ENCODE assay signal across 8 cellular contexts in genomic region chr17:38871992-38872605, GRCh38. TPM values are rescaled to one million over a fixed set of nuclear protein-coding genes. Genes with fewer than 3 reads are reported as not detected.
DNase-seq lines count a peak whose midpoint lies in the region; ATAC-seq, FAIRE-seq and TF ChIP-seq lines count a peak whose summit lies in the region.

No MANE protein-coding gene starts in this region.

- H3K4me3 Mint-ChIP-seq in CD8-positive, alpha-beta T cell: peak overlapping the region; percentile 99

- no peak for DNase-seq in CD8-positive, alpha-beta T cell
- DNase-seq in H1 (ENCODE audit: low read depth in 1 of 2, low spot score in 2 of 2) (no peak), osteoblast (ENCODE audit: insufficient read length, low spot score, missing footprints) (no peak), GM19240 (ENCODE audit: insufficient read length, low spot score) (no peak), iPS-NIHi7 (ENCODE audit: extremely low spot score) (no peak), RPMI8226 (no peak)
- DNase-seq in NK-92 treated with Interleukin-12 subunit alpha and Interleukin-12 subunit beta, amount 100 ng/mL, for 24 hours (lab: John Stamatoyannopoulos, UW): no peak

- H3K36me3 Mint-ChIP-seq in CD8-positive, alpha-beta T cell: peaks cover 25% of the 10 kb centered on the region

- no peak overlapping the region; the same call in 1 of the 2 replicates for H2BK20ac ChIP-seq in H1 (ENCODE audit: low read length)

- peak overlapping the region; percentile 6; the same call in 1 of the 2 replicates for H3K18ac ChIP-seq in H1 (ENCODE audit: extremely low read depth, low read length)

- H2AFZ ChIP-seq in OCI-LY1 (ENCODE audit: low read length) (no peak overlapping the region), H1 (ENCODE audit: low read length) (no peak overlapping the region), osteoblast (ENCODE audit: low read length) (no peak overlapping the region)

- peak overlapping the region; percentile 17 for H3K27ac ChIP-seq in CD8-positive, alpha-beta T cell (ENCODE audit: low read depth, low read length)
- H3K27ac ChIP-seq in OCI-LY1 (ENCODE audit: low read depth, low read length, poor library complexity, severe bottlenecking): peak overlapping the region; percentile 87
- no peak overlapping the region for H3K27ac ChIP-seq in H1 (ENCODE audit: low read depth, low read length)
- H3K27ac ChIP-seq in osteoblast (ENCODE audit: low read depth, low read length): peak overlapping the region; percentile 61

- intact Hi-C loops in CD8-positive, alpha-beta T cell (cut with DNase I, micrococcal nuclease): loop anchor here (1.0 to 10.0 kb wide), 8 partner anchors 26 to 223 kb away; partner anchors contain the start of genes FBXO47 (in 2 of the 2), LASP1NB (in 1 of the 2) and PSMB3 (in 1 of the 2)

- H3K23ac ChIP-seq in H1 (ENCODE audit: insufficient read length): no peak overlapping the region

- no peak for FAIRE-seq in H1 (lab: Jason Lieb, UNC)

- peak overlapping the region; percentile 90 for H3K4me2 ChIP-seq in OCI-LY1 (ENCODE audit: low read length)
- peak overlapping the region; percentile 79 to 95 for H3K4me2 ChIP-seq in H1 (ENCODE audit: insufficient read depth in 1 of 2, low read depth in 2 of 2, low read length in 2 of 2)
- peak overlapping the region; percentile 94 for H3K4me2 ChIP-seq in osteoblast (ENCODE audit: insufficient read depth, low read length)

- H3K79me1 ChIP-seq in H1 (ENCODE audit: low read depth, low read length): peaks cover 26% of the 10 kb centered on the region

- no peaks in the 10 kb centered on the region for H4K20me1 ChIP-seq in OCI-LY1 (ENCODE audit: insufficient read depth, low read length)
- peaks cover 0 to 9% of the 10 kb centered on the region in 2 experiments for H4K20me1 ChIP-seq in H1 (replicated peaks in 1 of 2; ENCODE audit: control insufficient read depth in 1 of 2, insufficient read depth in 2 of 2, low read length in 2 of 2)
- peaks cover 54% of the 10 kb centered on the region for H4K20me1 ChIP-seq in osteoblast (ENCODE audit: insufficient read depth, low read length)

- CTCF ChIA-PET in CD8-positive, alpha-beta T cell (lab: Charles Lee): interaction anchor here (0.9 to 6.8 kb wide), 10 partner anchors 8 to 109 kb away, joined by 3 to 31 read pairs (median 5); partner anchors contain the start of genes LASP1NB and RPL23
- CTCF ChIA-PET in H1 (lab: Charles Lee; ENCODE audit: partially characterized antibody): interaction anchor here (1.0 to 3.2 kb wide), 6 partner anchors 8 to 45 kb away, joined by 3 to 16 read pairs (median 4); no protein-coding TSS in a partner anchor

- no peak for TF ChIP-seq EP300 in H1 (IDR thresholded peaks at IDR 0.05; ENCODE audit: borderline replicate concordance in 1 of 2, low read depth in 2 of 2, low read length in 2 of 2)

- H3K36me3 ChIP-seq in CD8-positive, alpha-beta T cell (ENCODE audit: insufficient read depth, low read length): no peaks in the 10 kb centered on the region
- H3K36me3 ChIP-seq in OCI-LY1 (ENCODE audit: insufficient read depth, low read length) (peaks cover 4% of the 10 kb centered on the region; the same call in 1 of the 2 replicates), H1 (ENCODE audit: control insufficient read depth in 2 of 4, insufficient read depth in 4 of 4, low read length in 3 of 4) (peaks cover 0 to 2% (median 0%) of the 10 kb centered on the region in 4 experiments; a peak in 1 of 8 replicates), osteoblast (ENCODE audit: insufficient read depth, low read length) (peaks cover 10% of the 10 kb centered on the region)

- H3K4me3 ChIP-seq in CD8-positive, alpha-beta T cell (ENCODE audit: low read depth, low read length): peak overlapping the region; percentile 51
- H3K4me3 ChIP-seq in OCI-LY1 (ENCODE audit: low read depth, low read length, poor library complexity, severe bottlenecking) (peak overlapping the region; percentile 93), H1 (ENCODE audit: extremely low read depth in 1 of 4, insufficient read depth in 2 of 4, low read depth in 3 of 4, low read length in 4 of 4) (peak overlapping the region in 3 of 4 experiments; percentile 97 to 100 (median 100); a peak in 4 of 8 replicates), osteoblast (ENCODE audit: insufficient read depth, low read length) (peak overlapping the region; percentile 100)

- H3K4me1 Mint-ChIP-seq in CD8-positive, alpha-beta T cell (ENCODE audit: low read depth): peaks cover 82% of the 10 kb centered on the region

- H2BK12ac ChIP-seq in H1 (ENCODE audit: low read depth, low read length): peak overlapping the region; percentile 42; the same call in 1 of the 2 replicates

- H3K27me3 ChIP-seq in CD8-positive, alpha-beta T cell (ENCODE audit: insufficient read depth, low read length): no peaks in the 10 kb centered on the region
- H3K27me3 ChIP-seq in OCI-LY1 (ENCODE audit: insufficient read depth, low read length): no peaks in the 10 kb centered on the region
- H3K27me3 ChIP-seq in H1 (replicated peaks in 1 of 4; ENCODE audit: control insufficient read depth in 3 of 4, extremely low read depth in 1 of 4, insufficient read depth in 3 of 4, low read length in 3 of 4): no peaks in the 10 kb centered on the region
- no peaks in the 10 kb centered on the region for H3K27me3 ChIP-seq in osteoblast (ENCODE audit: insufficient read depth, low read length)

- H4K8ac ChIP-seq in H1 (ENCODE audit: extremely low read depth, insufficient read depth, low read length): no peak overlapping the region

- peak overlapping the region; percentile 94 for H3K27ac Mint-ChIP-seq in CD8-positive, alpha-beta T cell

- H3K4me1 ChIP-seq in CD8-positive, alpha-beta T cell (ENCODE audit: insufficient read depth, low read length): peaks cover 64% of the 10 kb centered on the region
- H3K4me1 ChIP-seq in OCI-LY1 (ENCODE audit: insufficient read depth, low read length, severe bottlenecking) (peaks cover 68% of the 10 kb centered on the region), H1 (replicated peaks in 1 of 4; ENCODE audit: control insufficient read depth in 3 of 4, insufficient read depth in 4 of 4, low read length in 3 of 4) (peaks cover 5 to 41% (median 24%) of the 10 kb centered on the region in 4 experiments), osteoblast (ENCODE audit: insufficient read depth, low read length) (peaks cover 57% of the 10 kb centered on the region)

- no peaks in the 10 kb centered on the region for H3K9me2 ChIP-seq in OCI-LY1 (ENCODE audit: low read depth, low read length)

- H3K14ac ChIP-seq in H1 (ENCODE audit: insufficient read length): no peak overlapping the region

- peak overlapping the region; percentile 6 for H4K91ac ChIP-seq in H1 (replicated peaks; ENCODE audit: insufficient read length, low read length)

- no peak overlapping the region for H3K56ac ChIP-seq in H1 (replicated peaks; ENCODE audit: insufficient read length, low read depth, low read length)

- no peaks in the 10 kb centered on the region for H3K9me3 ChIP-seq in CD8-positive, alpha-beta T cell (ENCODE audit: low read length)
- no peaks in the 10 kb centered on the region for H3K9me3 ChIP-seq in OCI-LY1 (ENCODE audit: low read length)
- no peaks in the 10 kb centered on the region for H3K9me3 ChIP-seq in H1 (ENCODE audit: insufficient read depth in 2 of 2, low read depth in 1 of 2, low read length in 1 of 2)
- H3K9me3 ChIP-seq in osteoblast (ENCODE audit: low read depth, low read length): no peaks in the 10 kb centered on the region

- ATAC-seq in CD8-positive, alpha-beta T cell: no peak

- no peak for TF ChIP-seq POLR2A in H1 (IDR thresholded peaks at IDR 0.05; ENCODE audit: control extremely low read depth in 1 of 2, low read depth in 2 of 2, low read length in 2 of 2)

- no peaks in the 10 kb centered on the region for H3K27me3 Mint-ChIP-seq in CD8-positive, alpha-beta T cell (ENCODE audit: low read depth)

- 87% methylated on average over 4 of the region's 5 CpGs; no CpG with 5 or more reads in 1 of the 2 experiments for WGBS in H1 (ENCODE audit: extremely low coverage in 1 of 2, insufficient coverage in 1 of 2, insufficient read length in 1 of 2, insufficient replicate concordance in 2 of 2, low coverage in 1 of 2, low lambda C conversion rate in 2 of 2, missing lambda C conversion rate in 1 of 2), 2 experiments

- H2AK5ac ChIP-seq in H1 (ENCODE audit: low read depth, low read length): no peak overlapping the region

- H3K4ac ChIP-seq in H1 (replicated peaks; ENCODE audit: insufficient read length, low read depth, low read length): no peak overlapping the region

- H2BK120ac ChIP-seq in H1 (replicated peaks; ENCODE audit: low read depth, low read length): no peak overlapping the region

- H3F3A ChIP-seq in OCI-LY1 (ENCODE audit: insufficient read depth, low read length): peaks cover 5% of the 10 kb centered on the region; the same call in 1 of the 2 replicates

- H3K9me3 Mint-ChIP-seq in CD8-positive, alpha-beta T cell: no peaks in the 10 kb centered on the region

- no peak overlapping the region for H2BK15ac ChIP-seq in H1 (ENCODE audit: low read length)

- POLR2A ChIA-PET in CD8-positive, alpha-beta T cell (lab: Charles Lee): interaction anchor here (1.0 to 5.1 kb wide), 7 partner anchors 13 to 281 kb away, joined by 3 to 38 read pairs (median 5); partner anchors contain the start of genes LASP1NB and RPL23
- POLR2A ChIA-PET in H1 (lab: Charles Lee; ENCODE audit: partially characterized antibody): interaction anchor here (1.0 to 24.3 kb wide), 7 partner anchors 10 to 48 kb away, joined by 3 to 468 read pairs (median 10); partner anchors contain the start of genes LASP1NB and RPL23

- H2BK5ac ChIP-seq in H1 (ENCODE audit: low read depth, low read length): 0 out of 2 replicates have a peak overlapping the region, but pooled peaks have one; percentile 87

- H4K5ac ChIP-seq in H1 (ENCODE audit: insufficient read length, low read depth, low read length): no peak overlapping the region

- no peak for TF ChIP-seq CTCF in CD8-positive, alpha-beta T cell (IDR thresholded peaks at IDR 0.05)
- TF ChIP-seq CTCF in OCI-LY1 (IDR thresholded peaks at IDR 0.05; ENCODE audit: low read length) (no peak), H1 (IDR thresholded peaks at IDR 0.05; ENCODE audit: control extremely low read depth in 1 of 3, insufficient read depth in 1 of 3, low read depth in 1 of 3, low read length in 3 of 3) (no peak), osteoblast (IDR thresholded peaks at IDR 0.05; ENCODE audit: extremely low read depth, low read depth, low read length) (no peak)

- H3K79me2 ChIP-seq in OCI-LY1 (ENCODE audit: insufficient read depth, low read length): peaks cover 45% of the 10 kb centered on the region
- peaks cover 32 to 63% of the 10 kb centered on the region in 2 experiments for H3K79me2 ChIP-seq in H1 (ENCODE audit: control insufficient read depth in 1 of 2, insufficient read depth in 2 of 2, low read length in 2 of 2)
- peaks cover 69% of the 10 kb centered on the region for H3K79me2 ChIP-seq in osteoblast (ENCODE audit: insufficient read depth, low read length)

- H3K9ac ChIP-seq in OCI-LY1 (ENCODE audit: low read length): peak overlapping the region; percentile 91
- no peak overlapping the region; a peak in 2 of 7 replicates for H3K9ac ChIP-seq in H1 (replicated peaks in 1 of 4; ENCODE audit: extremely low read depth in 1 of 4, low read depth in 3 of 4, low read length in 3 of 4)

- TF ChIP-seq RAD21 in H1 (IDR thresholded peaks at IDR 0.05 in 1 of 2, conservative IDR thresholded peaks at IDR 0.05 in 1 of 2; ENCODE audit: low read depth in 2 of 2, low read length in 2 of 2): no peak

- H3K23me2 ChIP-seq in H1 (ENCODE audit: low read depth, low read length): peaks cover 17% of the 10 kb centered on the region

RNA-seq across cellular contexts. Expression of gene LASP1, which starts 2.2 kb away (rescaled TPM):
- total RNA-seq in CD8-positive, alpha-beta T cell: 10 to 100 TPM; 51.6 to 57.1 TPM
- total RNA-seq in H1 (2021; fragmentation: NEBNext Ultra II Directional; extraction: Animal tissue kit (Norgen Biotek cat#: 25700)): 170 and 180 TPM in 2 replicates
- 114 and 182 TPM in 2 replicates for polyA plus RNA-seq in H1 (2011; rRNA removed)
- polyA plus RNA-seq in H1 (2011; cell fraction: cytosol; rRNA removed): 97.6 TPM
- polyA plus RNA-seq in H1 (2011; cell fraction: nucleus; rRNA removed): 95.0 TPM
- 127 to 134 TPM (median 129 TPM) in 4 replicates for polyA plus RNA-seq in H1 (2012, experiment 1 of 2)
- polyA plus RNA-seq in H1 (2012, experiment 2 of 2): 154 TPM
- polyA plus RNA-seq in H1 (2013, experiment 1 of 2): 98.7 TPM
- 97.2 TPM for polyA plus RNA-seq in H1 (2013, experiment 2 of 2)
- polyA minus RNA-seq in H1 (2011; rRNA and poly(A)+ RNA removed): 95.4 and 104 TPM in 2 replicates
- polyA minus RNA-seq in H1 (2011; cell fraction: cytosol; rRNA and poly(A)+ RNA removed): 106 TPM
- 55.4 TPM for polyA minus RNA-seq in H1 (2011; cell fraction: nucleus; rRNA and poly(A)+ RNA removed)
- total RNA-seq in osteoblast: 215 and 228 TPM in 2 replicates

RNA-seq across cellular contexts. Expression of gene RPL23, which starts 18.6 kb away (rescaled TPM):
- 1,000 to 10,000 TPM; 2,036 to 2,052 TPM for total RNA-seq in CD8-positive, alpha-beta T cell
- 2,091 and 2,148 TPM in 2 replicates for total RNA-seq in H1 (2021; fragmentation: NEBNext Ultra II Directional; extraction: Animal tissue kit (Norgen Biotek cat#: 25700))
- 1,486 and 2,502 TPM in 2 replicates for polyA plus RNA-seq in H1 (2011; rRNA removed)
- 3,173 TPM for polyA plus RNA-seq in H1 (2011; cell fraction: cytosol; rRNA removed)
- 510 TPM for polyA plus RNA-seq in H1 (2011; cell fraction: nucleus; rRNA removed)
- polyA plus RNA-seq in H1 (2012, experiment 1 of 2): 2,897 to 3,886 TPM (median 3,522 TPM) in 4 replicates
- 3,306 TPM for polyA plus RNA-seq in H1 (2012, experiment 2 of 2)
- polyA plus RNA-seq in H1 (2013, experiment 1 of 2): 4,125 TPM
- 4,130 TPM for polyA plus RNA-seq in H1 (2013, experiment 2 of 2)
- 442 and 458 TPM in 2 replicates for polyA minus RNA-seq in H1 (2011; rRNA and poly(A)+ RNA removed)
- 903 TPM for polyA minus RNA-seq in H1 (2011; cell fraction: cytosol; rRNA and poly(A)+ RNA removed)
- 264 TPM for polyA minus RNA-seq in H1 (2011; cell fraction: nucleus; rRNA and poly(A)+ RNA removed)
- 821 and 1,095 TPM in 2 replicates for total RNA-seq in osteoblast

RNA-seq across cellular contexts. Expression of gene CWC25, which starts 47.0 kb away (rescaled TPM):
- 10 to 100 TPM; 80.3 to 87.5 TPM for total RNA-seq in CD8-positive, alpha-beta T cell
- total RNA-seq in H1 (2021; fragmentation: NEBNext Ultra II Directional; extraction: Animal tissue kit (Norgen Biotek cat#: 25700)): 13.1 and 15.8 TPM in 2 replicates
- 9.2 and 11.1 TPM in 2 replicates for polyA plus RNA-seq in H1 (2011; rRNA removed)
- 16.5 TPM for polyA plus RNA-seq in H1 (2011; cell fraction: cytosol; rRNA removed)
- 29.5 TPM for polyA plus RNA-seq in H1 (2011; cell fraction: nucleus; rRNA removed)
- polyA plus RNA-seq in H1 (2012, experiment 1 of 2): 15.6 to 19.5 TPM (median 16.8 TPM) in 4 replicates
- 3.2 TPM for polyA plus RNA-seq in H1 (2012, experiment 2 of 2)
- polyA plus RNA-seq in H1 (2013, experiment 1 of 2): 18.2 TPM
- 15.4 TPM for polyA plus RNA-seq in H1 (2013, experiment 2 of 2)
- 5.4 and 9.1 TPM in 2 replicates for polyA minus RNA-seq in H1 (2011; rRNA and poly(A)+ RNA removed)
- polyA minus RNA-seq in H1 (2011; cell fraction: cytosol; rRNA and poly(A)+ RNA removed): 6.9 TPM
- 13.2 TPM for polyA minus RNA-seq in H1 (2011; cell fraction: nucleus; rRNA and poly(A)+ RNA removed)
- total RNA-seq in osteoblast: 10.3 and 10.9 TPM in 2 replicates
